In the genomic region with DNA sequence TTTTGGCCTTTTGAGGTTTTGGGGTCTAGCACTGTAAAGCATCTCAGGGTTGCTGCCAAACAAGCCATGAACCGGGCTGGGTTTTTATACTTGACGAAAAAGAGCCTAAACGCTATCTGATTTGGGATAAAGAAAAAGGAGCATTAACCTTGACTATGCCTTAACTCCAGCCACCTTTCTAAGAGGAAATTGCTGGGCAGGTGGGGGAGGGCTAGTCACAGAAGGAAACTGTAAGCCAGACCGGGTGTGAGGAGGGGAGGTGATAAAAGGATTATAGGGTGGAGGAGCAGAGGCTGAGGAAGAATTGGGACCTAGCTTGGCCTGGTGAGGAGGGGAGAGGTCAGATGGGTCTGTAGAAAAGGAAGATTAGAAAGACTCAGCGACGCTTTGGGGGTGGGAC, we compare ENCODE assay signal across 1 cellular context.
TF ChIP-seq lines count a peak whose summit lies in the region.

No MANE protein-coding gene starts in this region.

TF ChIP-seq in K562, 482 proteins besides CTCF, POLR2A, EP300 and RAD21 (continued from another document):
- TF ChIP-seq NFIC (IDR thresholded peaks at IDR 0.05) (0 out of 2 replicates have a peak, but pooled peaks have one; percentile 10), NCOR1 (IDR thresholded peaks at IDR 0.05) (peak; percentile 56), ARID1B (IDR thresholded peaks at IDR 0.05) (peak; percentile 76), CBFA2T3 (IDR thresholded peaks at IDR 0.05) (peak; percentile 71), KDM1A (IDR thresholded peaks at IDR 0.05) (0 out of 4 replicates have a peak, but pooled peaks of 1 of the 2 experiments have one; percentile 41)
